ENCODE assay signal across 28 cellular contexts in the genomic region with DNA sequence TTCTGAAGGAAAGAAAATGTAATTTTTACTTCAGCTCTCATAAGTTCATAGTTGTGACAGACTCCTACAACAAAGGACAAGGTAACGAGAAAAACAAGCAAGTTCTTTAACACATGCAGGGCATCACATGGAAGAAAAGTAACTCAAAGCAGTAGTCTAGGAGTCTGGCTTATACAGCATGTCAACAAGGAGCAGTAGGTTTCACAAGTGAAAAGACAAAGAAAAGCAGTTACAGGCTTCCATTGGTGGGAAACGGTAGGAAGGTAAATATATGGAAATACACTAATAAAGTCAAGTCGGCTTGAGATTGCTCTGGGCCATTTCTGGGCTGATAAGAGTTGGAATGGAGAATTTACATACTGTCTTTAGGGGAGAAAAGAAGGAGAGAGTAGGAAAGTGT.
"Had no signal": no experiment of that assay in that cellular context is flagged by ENCODE, and none has a peak within 500 bp of the region (broad histone marks: within the 10 kb centered on the region; RNA-seq: fewer than 3 reads in every experiment).

No MANE protein-coding gene starts in this region.

- H3K27ac ChIP-seq: coronary artery, esophagus muscularis mucosa, foreskin keratinocyte, gastroesophageal sphincter, heart left ventricle, lower lobe of right lung, ovary, prostate gland, right atrium auricular region, suprapubic skin, transverse colon, upper lobe of right lung, uterus had no signal

- H3K9me3 ChIP-seq: esophagus muscularis mucosa, gastroesophageal sphincter, heart left ventricle, lower lobe of right lung, ovary, prostate gland, right atrium auricular region, suprapubic skin, transverse colon, upper lobe of right lung, uterus had no signal

- H3K27ac Mint-ChIP-seq: naive B cell; nephron; stimulated activated naive CD8-positive, alpha-beta T cell treated with anti-CD3 and anti-CD28 coated beads, Interleukin-15, amount 100 ng/mL, for 72 hours had no signal

- H3K4me1 Mint-ChIP-seq: naive B cell; nephron; stimulated activated naive CD8-positive, alpha-beta T cell treated with anti-CD3 and anti-CD28 coated beads, Interleukin-15, amount 100 ng/mL, for 72 hours had no signal

- H3K9me3 Mint-ChIP-seq: nephron had no signal

- H3K4me3 Mint-ChIP-seq: naive B cell; nephron; stimulated activated naive CD8-positive, alpha-beta T cell treated with anti-CD3 and anti-CD28 coated beads, Interleukin-15, amount 100 ng/mL, for 72 hours had no signal

- H3K4me1 ChIP-seq: esophagus muscularis mucosa, foreskin keratinocyte, gastroesophageal sphincter, heart left ventricle, lower lobe of right lung, prostate gland, right atrium auricular region, suprapubic skin, upper lobe of right lung, uterus had no signal

- H3K4me3 ChIP-seq: coronary artery, esophagus muscularis mucosa, gastroesophageal sphincter, heart left ventricle, lower lobe of right lung, ovary, prostate gland, right atrium auricular region, smooth muscle cell, suprapubic skin, transverse colon, upper lobe of right lung, uterus had no signal

- H3K27me3 ChIP-seq: esophagus muscularis mucosa, foreskin keratinocyte, gastroesophageal sphincter, heart left ventricle, ovary, right atrium auricular region, suprapubic skin, transverse colon, upper lobe of right lung, uterus had no signal

- DNase-seq: dermis blood vessel endothelial cell; foreskin keratinocyte; heart left ventricle; hippocampal formation; left cardiac atrium; left ventricle myocardium superior; lower lobe of right lung; naive B cell; nucleus accumbens; ovary; stimulated activated CD4-positive, alpha-beta T cell treated with anti-CD3 and anti-CD28 coated beads, Interleukin-12 subunit alpha, Interleukin-12 subunit beta, amount 100 ng/mL, for 4 hours; stimulated activated CD4-positive, alpha-beta T cell treated with anti-CD3 and anti-CD28 coated beads, Interleukin-1b, Interleukin-23, amount 100 ng/mL, for 48 hours; stimulated activated CD4-positive, alpha-beta T cell treated with anti-CD3 and anti-CD28 coated beads, Interleukin-4, amount 100 ng/mL, for 1 hour; stimulated activated CD8-positive, alpha-beta memory T cell treated with anti-CD3 and anti-CD28 coated beads, Interleukin-4, amount 100 ng/mL, for 48 hours; stimulated activated naive CD4-positive, alpha-beta T cell; stimulated activated naive CD8-positive, alpha-beta T cell treated with anti-CD3 and anti-CD28 coated beads, Interleukin-15, amount 100 ng/mL, for 72 hours; transverse colon; upper lobe of right lung; uterus had no signal

- ATAC-seq: foreskin keratinocyte; gastroesophageal sphincter; heart left ventricle; left cardiac atrium; left ventricle myocardium superior; lower lobe of right lung; sciatic nerve; stimulated activated naive CD8-positive, alpha-beta T cell treated with anti-CD3 and anti-CD28 coated beads, Interleukin-15, amount 100 ng/mL, for 72 hours; upper lobe of right lung had no signal

- H3K27me3 Mint-ChIP-seq: naive B cell; stimulated activated naive CD8-positive, alpha-beta T cell treated with anti-CD3 and anti-CD28 coated beads, Interleukin-15, amount 100 ng/mL, for 72 hours had no signal

- H3K36me3 Mint-ChIP-seq: naive B cell had no signal

- H3K36me3 ChIP-seq: esophagus muscularis mucosa, gastroesophageal sphincter, heart left ventricle, lower lobe of right lung, ovary, prostate gland, right atrium auricular region, suprapubic skin, transverse colon, upper lobe of right lung, uterus had no signal

- H3K4me2 ChIP-seq: smooth muscle cell had no signal
